ENCODE assay signal across 1 cellular context in the genomic region with DNA sequence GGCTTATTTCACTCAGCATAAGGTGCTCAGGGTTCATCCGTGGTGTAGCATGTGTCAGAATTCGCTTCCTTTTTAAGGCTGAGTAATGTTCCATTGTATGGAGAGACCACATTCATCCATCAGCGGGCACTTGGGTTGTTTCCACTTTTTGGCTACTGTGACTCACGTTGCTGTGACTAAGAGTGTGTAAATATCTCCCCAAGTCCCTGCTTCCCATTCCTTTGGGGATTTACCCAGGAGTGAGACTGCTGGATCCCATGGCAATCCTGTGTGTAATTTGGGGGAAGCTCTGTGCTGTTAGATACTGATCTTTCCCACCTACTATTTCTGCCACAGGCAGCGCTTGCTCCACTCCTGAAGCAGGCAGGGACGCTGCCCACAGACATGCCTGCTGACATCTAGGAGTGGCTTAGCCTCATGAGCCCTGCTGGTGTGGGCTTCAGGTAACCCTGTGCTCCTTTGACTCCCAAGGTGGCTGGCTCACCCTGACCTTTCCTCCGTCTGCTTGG.
TF ChIP-seq lines count a peak whose summit lies in the region.

No MANE protein-coding gene starts in this region.

TF ChIP-seq in HCT116, 20 proteins besides CTCF, POLR2A, EP300 and RAD21 (continued from another document):
- TF ChIP-seq, protein P1, sequence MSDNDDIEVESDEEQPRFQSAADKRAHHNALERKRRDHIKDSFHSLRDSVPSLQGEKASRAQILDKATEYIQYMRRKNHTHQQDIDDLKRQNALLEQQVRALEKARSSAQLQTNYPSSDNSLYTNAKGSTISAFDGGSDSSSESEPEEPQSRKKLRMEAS (IDR thresholded peaks at IDR 0.05) = no peak
- TF ChIP-seq SRF (IDR thresholded peaks at IDR 0.05; ENCODE audit: low read depth) (no peak), CBX3 (IDR thresholded peaks at IDR 0.05; ENCODE audit: low read depth) (no peak), TCF7L2 (IDR thresholded peaks at IDR 0.05; ENCODE audit: borderline replicate concordance, extremely low read depth, insufficient read depth, insufficient read length) (no peak), FOSL1 (IDR thresholded peaks at IDR 0.05; ENCODE audit: low read depth) (no peak), EGR1 (IDR thresholded peaks at IDR 0.05; ENCODE audit: low read depth) (no peak), POLR2AphosphoS5 (IDR thresholded peaks at IDR 0.05; ENCODE audit: low read depth, low read length) (no peak), YY1 (IDR thresholded peaks at IDR 0.05; ENCODE audit: extremely low read depth, insufficient replicate concordance, low read depth, low read length) (no peak), ZNF274 (IDR thresholded peaks at IDR 0.05; ENCODE audit: low read depth, low read length) (no peak)
- TF ChIP-seq, protein P2, sequence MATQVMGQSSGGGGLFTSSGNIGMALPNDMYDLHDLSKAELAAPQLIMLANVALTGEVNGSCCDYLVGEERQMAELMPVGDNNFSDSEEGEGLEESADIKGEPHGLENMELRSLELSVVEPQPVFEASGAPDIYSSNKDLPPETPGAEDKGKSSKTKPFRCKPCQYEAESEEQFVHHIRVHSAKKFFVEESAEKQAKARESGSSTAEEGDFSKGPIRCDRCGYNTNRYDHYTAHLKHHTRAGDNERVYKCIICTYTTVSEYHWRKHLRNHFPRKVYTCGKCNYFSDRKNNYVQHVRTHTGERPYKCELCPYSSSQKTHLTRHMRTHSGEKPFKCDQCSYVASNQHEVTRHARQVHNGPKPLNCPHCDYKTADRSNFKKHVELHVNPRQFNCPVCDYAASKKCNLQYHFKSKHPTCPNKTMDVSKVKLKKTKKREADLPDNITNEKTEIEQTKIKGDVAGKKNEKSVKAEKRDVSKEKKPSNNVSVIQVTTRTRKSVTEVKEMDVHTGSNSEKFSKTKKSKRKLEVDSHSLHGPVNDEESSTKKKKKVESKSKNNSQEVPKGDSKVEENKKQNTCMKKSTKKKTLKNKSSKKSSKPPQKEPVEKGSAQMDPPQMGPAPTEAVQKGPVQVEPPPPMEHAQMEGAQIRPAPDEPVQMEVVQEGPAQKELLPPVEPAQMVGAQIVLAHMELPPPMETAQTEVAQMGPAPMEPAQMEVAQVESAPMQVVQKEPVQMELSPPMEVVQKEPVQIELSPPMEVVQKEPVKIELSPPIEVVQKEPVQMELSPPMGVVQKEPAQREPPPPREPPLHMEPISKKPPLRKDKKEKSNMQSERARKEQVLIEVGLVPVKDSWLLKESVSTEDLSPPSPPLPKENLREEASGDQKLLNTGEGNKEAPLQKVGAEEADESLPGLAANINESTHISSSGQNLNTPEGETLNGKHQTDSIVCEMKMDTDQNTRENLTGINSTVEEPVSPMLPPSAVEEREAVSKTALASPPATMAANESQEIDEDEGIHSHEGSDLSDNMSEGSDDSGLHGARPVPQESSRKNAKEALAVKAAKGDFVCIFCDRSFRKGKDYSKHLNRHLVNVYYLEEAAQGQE (IDR thresholded peaks at IDR 0.05; ENCODE audit: low read depth) = no peak
